In genomic region chr4:6175426-6175825, GRCh38 we compare ENCODE assay signal across 31 cellular contexts. TPM values are rescaled to one million over a fixed set of nuclear protein-coding genes. Genes with fewer than 3 reads are reported as not detected.
DNase-seq lines count a peak whose midpoint lies in the region; ATAC-seq and FAIRE-seq lines count a peak whose summit lies in the region.
"Had no signal": no experiment of that assay in that cellular context is flagged by ENCODE, and none has a peak within 500 bp of the region (broad histone marks: within the 10 kb centered on the region; RNA-seq: fewer than 3 reads in every experiment).

No MANE protein-coding gene starts in this region.

- CTCF ChIA-PET in activated CD4-positive, alpha-beta memory T cell treated with anti-CD3 and anti-CD28 coated beads, Interleukin-2, amount 10 ng/mL, durations not matched to agents 7 days and 5 days (lab: Charles Lee) = no interaction called here
- CTCF ChIA-PET in activated CD4-positive, alpha-beta memory T cell treated with anti-CD3 and anti-CD28 coated beads for 36 hours (lab: Charles Lee) = interaction anchor here (1.7 kb wide), 1 partner anchor 156 kb away, joined by 4 read pairs; no protein-coding TSS in a partner anchor

- no peak overlapping the region for H3K4me2 ChIP-seq in neuronal stem cell (ENCODE audit: insufficient read depth, low read length, poor library complexity, severe bottlenecking)
- H3K4me2 ChIP-seq: A549, PC-9 had no signal

- DNase-seq in activated CD4-positive, alpha-beta memory T cell treated with anti-CD3 and anti-CD28 coated beads, Interleukin-2, amount 10 ng/mL, durations not matched to agents 7 days and 5 days = no peak
- DNase-seq in activated CD4-positive, alpha-beta memory T cell treated with anti-CD3 and anti-CD28 coated beads for 36 hours = no peak
- DNase-seq in anterior cingulate cortex (lab: John Stamatoyannopoulos, UW) (peak in 31 of 58 donors; percentile 7 to 81 (median 40)), neuronal stem cell (ENCODE audit: low spot score) (no peak), superior temporal gyrus (ENCODE audit: extremely low spot score) (peak; percentile 50), small intestine (no peak)
- DNase-seq: AML-193; C1 segment of cervical spinal cord; CD4-positive, alpha-beta memory T cell; DMS 273 treated with DMSO at 0.1 percent for 48 hours; DMS79; EL; GDM1; GOT3; HFFc6; IMR-90; KG1; MM.1S; NCI-H1417; NCI-H1694; NCI-H2029 treated with DMSO at 0.1 percent for 48 hours; NCI-H2227 treated with DMSO at 0.1 percent for 48 hours; NCI-H526 treated with DMSO at 0.1 percent for 48 hours; PC-9; SJCRH30 had no signal

- H4K8ac ChIP-seq in neuronal stem cell (ENCODE audit: low read depth, low read length) = no peak overlapping the region

- peaks cover 48% of the 10 kb centered on the region for H3K9me3 Mint-ChIP-seq in activated CD4-positive, alpha-beta memory T cell treated with anti-CD3 and anti-CD28 coated beads, Interleukin-2, amount 10 ng/mL, durations not matched to agents 7 days and 5 days
- peaks cover 21% of the 10 kb centered on the region for H3K9me3 Mint-ChIP-seq in activated CD4-positive, alpha-beta memory T cell treated with anti-CD3 and anti-CD28 coated beads for 36 hours

- intact Hi-C loops in activated CD4-positive, alpha-beta memory T cell treated with anti-CD3 and anti-CD28 coated beads for 36 hours (cut with micrococcal nuclease) = no loop called here

- no peak overlapping the region for H3K18ac ChIP-seq in neuronal stem cell (ENCODE audit: low read length)

- H3K4me3 ChIP-seq in neuronal stem cell (ENCODE audit: low read length in 2 of 2) (no peak overlapping the region), small intestine (ENCODE audit: low read depth in 1 of 2, low read length in 2 of 2) (no peak overlapping the region)
- H3K4me3 ChIP-seq: A549, GM12878, HAP-1, PC-9, SJCRH30 had no signal

- H3K23ac ChIP-seq in neuronal stem cell (ENCODE audit: low read depth, low read length, poor library complexity) = no peak overlapping the region

- H4K91ac ChIP-seq in neuronal stem cell (ENCODE audit: low read depth, low read length, poor library complexity) = no peak overlapping the region

- H3K27ac Mint-ChIP-seq in activated CD4-positive, alpha-beta memory T cell treated with anti-CD3 and anti-CD28 coated beads, Interleukin-2, amount 10 ng/mL, durations not matched to agents 7 days and 5 days = peak overlapping the region; percentile 54
- no peak overlapping the region for H3K27ac Mint-ChIP-seq in activated CD4-positive, alpha-beta memory T cell treated with anti-CD3 and anti-CD28 coated beads for 36 hours
- H3K27ac Mint-ChIP-seq: HFFc6 had no signal

- H3K27ac ChIP-seq in neuronal stem cell (replicated peaks; ENCODE audit: low read length) (no peak overlapping the region), small intestine (ENCODE audit: low read depth in 1 of 2, low read length in 1 of 2) (no peak overlapping the region)
- H3K27ac ChIP-seq: A549, PC-9, SJCRH30 had no signal

- no peak overlapping the region for H3K4me3 Mint-ChIP-seq in activated CD4-positive, alpha-beta memory T cell treated with anti-CD3 and anti-CD28 coated beads, Interleukin-2, amount 10 ng/mL, durations not matched to agents 7 days and 5 days
- no peak overlapping the region for H3K4me3 Mint-ChIP-seq in activated CD4-positive, alpha-beta memory T cell treated with anti-CD3 and anti-CD28 coated beads for 36 hours
- H3K4me3 Mint-ChIP-seq: CD4-positive, alpha-beta memory T cell; HFFc6 had no signal

- no CpG with 5 or more reads among the region's 5 CpGs for WGBS in neuronal stem cell (ENCODE audit: extremely low coverage in 2 of 2, insufficient read length in 2 of 2, insufficient replicate concordance in 1 of 2), 2 donors
- WGBS in small intestine, 3 donors = 73 to 86% (median 80%) methylated on average over 5 of the region's 5 CpGs

- H3K4me1 Mint-ChIP-seq in activated CD4-positive, alpha-beta memory T cell treated with anti-CD3 and anti-CD28 coated beads, Interleukin-2, amount 10 ng/mL, durations not matched to agents 7 days and 5 days = peaks cover 98% of the 10 kb centered on the region
- H3K4me1 Mint-ChIP-seq in activated CD4-positive, alpha-beta memory T cell treated with anti-CD3 and anti-CD28 coated beads for 36 hours (ENCODE audit: low read depth) = peaks cover 51% of the 10 kb centered on the region

- peak overlapping the region; percentile 32 for H3K14ac ChIP-seq in neuronal stem cell (ENCODE audit: low read length)

- H3K27me3 ChIP-seq in neuronal stem cell (ENCODE audit: control insufficient read depth in 3 of 3, insufficient read depth in 3 of 3, low read depth in 1 of 3, low read length in 3 of 3) (peaks cover 0 to 2% (median 0%) of the 10 kb centered on the region in 3 experiments), small intestine (ENCODE audit: control insufficient read depth in 2 of 2, insufficient read depth in 2 of 2, low read length in 2 of 2) (peaks cover 2 to 5% of the 10 kb centered on the region in 2 donors)
- H3K27me3 ChIP-seq: SJCRH30 had no signal

- H3K36me3 ChIP-seq in neuronal stem cell (replicated peaks in 1 of 2; ENCODE audit: control insufficient read depth in 2 of 2, insufficient read depth in 2 of 2, low read length in 2 of 2) = no peaks in the 10 kb centered on the region
- H3K36me3 ChIP-seq in small intestine (ENCODE audit: control insufficient read depth in 2 of 2, insufficient read depth in 2 of 2, low read length in 2 of 2) = no peaks in the 10 kb centered on the region
- H3K36me3 ChIP-seq: HAP-1, SJCRH30 had no signal

- peaks cover 100% of the 10 kb centered on the region for H3K36me3 Mint-ChIP-seq in activated CD4-positive, alpha-beta memory T cell treated with anti-CD3 and anti-CD28 coated beads, Interleukin-2, amount 10 ng/mL, durations not matched to agents 7 days and 5 days (ENCODE audit: low read depth)
- H3K36me3 Mint-ChIP-seq in activated CD4-positive, alpha-beta memory T cell treated with anti-CD3 and anti-CD28 coated beads for 36 hours = peaks cover 14% of the 10 kb centered on the region

- H2BK120ac ChIP-seq in neuronal stem cell (ENCODE audit: low read depth, low read length) = no peak overlapping the region

- H3K9me3 ChIP-seq in neuronal stem cell (replicated peaks in 1 of 2; ENCODE audit: control insufficient read depth in 2 of 2, insufficient read depth in 1 of 2, low read depth in 1 of 2, low read length in 2 of 2) (peaks cover 0 to 8% of the 10 kb centered on the region in 2 donors), small intestine (ENCODE audit: control insufficient read depth, low read depth) (no peaks in the 10 kb centered on the region)
- H3K9me3 ChIP-seq: A549, HAP-1, SJCRH30 had no signal

- no peak overlapping the region for H2AK5ac ChIP-seq in neuronal stem cell (ENCODE audit: low read depth, low read length)

- no peak for FAIRE-seq in small intestine (lab: Jason Lieb, UNC)
- FAIRE-seq: A549, GM12878 had no signal

- H3K4ac ChIP-seq in neuronal stem cell (ENCODE audit: low read length) = no peak overlapping the region

- POLR2A ChIA-PET in activated CD4-positive, alpha-beta memory T cell treated with anti-CD3 and anti-CD28 coated beads, Interleukin-2, amount 10 ng/mL, durations not matched to agents 7 days and 5 days (lab: Charles Lee) = interaction anchor here (4.3 to 21.3 kb wide), 3 partner anchors 7 to 24 kb away, joined by 86 to 568 read pairs (median 308); partner anchors contain the start of gene JAKMIP1
- POLR2A ChIA-PET in activated CD4-positive, alpha-beta memory T cell treated with anti-CD3 and anti-CD28 coated beads for 36 hours (lab: Charles Lee) = no interaction called here

- ATAC-seq in GM21529 (IDR thresholded peaks at IDR 0.05; ENCODE audit: unreplicated experiment) = no peak
- ATAC-seq: A549, GM12878, Right ventricle myocardium inferior had no signal

- no peak overlapping the region for H2BK5ac ChIP-seq in neuronal stem cell (ENCODE audit: low read length)

- H2BK15ac ChIP-seq in neuronal stem cell (ENCODE audit: low read length) = no peak overlapping the region

- H3K27me3 Mint-ChIP-seq in activated CD4-positive, alpha-beta memory T cell treated with anti-CD3 and anti-CD28 coated beads, Interleukin-2, amount 10 ng/mL, durations not matched to agents 7 days and 5 days = no peaks in the 10 kb centered on the region
- H3K27me3 Mint-ChIP-seq in activated CD4-positive, alpha-beta memory T cell treated with anti-CD3 and anti-CD28 coated beads for 36 hours = no peaks in the 10 kb centered on the region
- H3K27me3 Mint-ChIP-seq: CD4-positive, alpha-beta memory T cell had no signal

- no peaks in the 10 kb centered on the region for H3K79me1 ChIP-seq in neuronal stem cell (ENCODE audit: low read depth, low read length)

- no peak overlapping the region for H2BK12ac ChIP-seq in neuronal stem cell (ENCODE audit: low read length)

- no peak overlapping the region for H2AFZ ChIP-seq in neuronal stem cell (ENCODE audit: low read length)
- H2AFZ ChIP-seq: PC-9 had no signal

- H3K9ac ChIP-seq in neuronal stem cell (ENCODE audit: low read depth, low read length, poor library complexity) = no peak overlapping the region

- H3K4me1 ChIP-seq in neuronal stem cell (ENCODE audit: control insufficient read depth in 2 of 2, insufficient read depth in 1 of 2, low read depth in 1 of 2, low read length in 2 of 2) (no peaks in the 10 kb centered on the region), small intestine (ENCODE audit: control insufficient read depth in 2 of 2, insufficient read depth in 1 of 2, low read depth in 1 of 2, low read length in 1 of 2) (no peaks in the 10 kb centered on the region)
- H3K4me1 ChIP-seq: A549, HAP-1, SJCRH30 had no signal

RNA-seq across cellular contexts. Expression of gene JAKMIP1, which starts 24.9 kb away (rescaled TPM):
- 10 to 100 TPM; 43.8 to 44.4 TPM for total RNA-seq in activated CD4-positive, alpha-beta memory T cell treated with anti-CD3 and anti-CD28 coated beads, Interleukin-2, amount 10 ng/mL, durations not matched to agents 7 days and 5 days
- total RNA-seq in activated CD4-positive, alpha-beta memory T cell treated with anti-CD3 and anti-CD28 coated beads for 36 hours = 10 to 100 TPM; 17.7 to 18.1 TPM
- 2.2 TPM for polyA plus RNA-seq in neuronal stem cell (2013, experiment 1 of 2)
- polyA plus RNA-seq in neuronal stem cell (2013, experiment 2 of 2) = 2.1 TPM
- polyA plus RNA-seq in small intestine = 1 to 10 TPM in 2 of 3 donors, under 1 TPM in 1; 0.67 to 1.8 (median 1.4) TPM
- total RNA-seq: HFFc6, IMR-90, PC-9, Right ventricle myocardium inferior, RPMI7951, SJCRH30 had no signal
- polyA plus RNA-seq: A549, IMR-90 had no signal

Comparison
In these comparisons a context has a peak if more than half of its experiments do, and no peak if none do; other contexts are left out.
1. DNase-seq: peak in anterior cingulate cortex (31 of 58) and superior temporal gyrus (single experiment); none in activated CD4-positive, alpha-beta memory T cell treated with anti-CD3 and anti-CD28 coated beads, Interleukin-2, amount 10 ng/mL, durations not matched to agents 7 days and 5 days (single experiment), activated CD4-positive, alpha-beta memory T cell treated with anti-CD3 and anti-CD28 coated beads for 36 hours (single experiment), neuronal stem cell (single experiment) and small intestine (single experiment).